In the genomic region with DNA sequence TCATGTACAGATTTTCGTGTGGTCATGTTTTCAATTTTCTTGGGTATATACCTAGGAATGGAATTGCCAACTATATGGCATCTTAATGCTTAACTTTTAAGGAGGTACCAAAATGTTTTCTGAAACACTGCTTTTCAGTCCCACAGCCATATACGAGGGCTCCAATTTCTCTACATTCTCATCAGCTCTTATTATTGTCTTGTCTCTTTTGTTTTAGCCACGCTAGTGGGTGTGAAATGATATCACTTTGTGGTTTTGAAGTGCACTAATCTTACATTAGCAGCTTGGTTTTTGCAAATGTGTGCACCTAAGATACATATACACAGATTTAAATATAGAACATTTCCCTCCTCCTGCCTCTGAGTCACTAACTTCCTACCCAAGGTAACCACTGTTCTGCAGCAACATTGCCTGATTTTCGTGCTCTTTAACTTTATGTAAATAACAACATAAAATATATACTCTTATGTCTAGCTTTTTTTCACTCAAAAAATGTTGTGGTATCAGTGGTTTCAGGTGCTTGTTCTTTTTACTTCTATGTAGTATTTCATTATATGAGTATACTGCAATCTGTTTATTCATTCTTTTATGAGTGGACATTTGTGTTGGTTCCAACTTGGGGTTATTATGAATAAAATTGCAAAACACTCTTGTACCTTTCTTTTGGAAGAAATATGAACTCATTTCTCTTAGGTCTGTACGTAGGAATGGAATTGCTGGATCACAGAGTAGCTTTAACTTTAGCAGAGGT, we compare ENCODE assay signal across 1 cellular context.
A peak's percentile ranks its signal among the peaks of the same experiment; 100 is the strongest.
TF ChIP-seq lines count a peak whose summit lies in the region.

No MANE protein-coding gene starts in this region.

TF ChIP-seq in K562, 482 proteins besides CTCF, POLR2A, EP300 and RAD21 (continued from another document and continues in another):
- TF ChIP-seq BRCA1 (IDR thresholded peaks at IDR 0.05) = no peak
- no peak for TF ChIP-seq BRCA1 (CRISPR knock-in tag; IDR thresholded peaks at IDR 0.05)
- TF ChIP-seq SMARCA5 (IDR thresholded peaks at IDR 0.05) = no peak; the same call in 1 of the 2 replicates
- TF ChIP-seq, protein P1, sequence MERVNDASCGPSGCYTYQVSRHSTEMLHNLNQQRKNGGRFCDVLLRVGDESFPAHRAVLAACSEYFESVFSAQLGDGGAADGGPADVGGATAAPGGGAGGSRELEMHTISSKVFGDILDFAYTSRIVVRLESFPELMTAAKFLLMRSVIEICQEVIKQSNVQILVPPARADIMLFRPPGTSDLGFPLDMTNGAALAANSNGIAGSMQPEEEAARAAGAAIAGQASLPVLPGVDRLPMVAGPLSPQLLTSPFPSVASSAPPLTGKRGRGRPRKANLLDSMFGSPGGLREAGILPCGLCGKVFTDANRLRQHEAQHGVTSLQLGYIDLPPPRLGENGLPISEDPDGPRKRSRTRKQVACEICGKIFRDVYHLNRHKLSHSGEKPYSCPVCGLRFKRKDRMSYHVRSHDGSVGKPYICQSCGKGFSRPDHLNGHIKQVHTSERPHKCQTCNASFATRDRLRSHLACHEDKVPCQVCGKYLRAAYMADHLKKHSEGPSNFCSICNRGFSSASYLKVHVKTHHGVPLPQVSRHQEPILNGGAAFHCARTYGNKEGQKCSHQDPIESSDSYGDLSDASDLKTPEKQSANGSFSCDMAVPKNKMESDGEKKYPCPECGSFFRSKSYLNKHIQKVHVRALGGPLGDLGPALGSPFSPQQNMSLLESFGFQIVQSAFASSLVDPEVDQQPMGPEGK (CRISPR knock-in tag; IDR thresholded peaks at IDR 0.05; ENCODE audit: borderline replicate concordance) = no peak
- no peak for TF ChIP-seq CEBPG (CRISPR knock-in tag; IDR thresholded peaks at IDR 0.05)
- TF ChIP-seq CEBPG (tag; conservative IDR thresholded peaks at IDR 0.05 in 1 of 2, IDR thresholded peaks at IDR 0.05 in 1 of 2) = 0 out of 4 replicates have a peak, but pooled peaks of 1 of the 2 experiments have one; percentile 29
- TF ChIP-seq LCOR (CRISPR knock-in tag; IDR thresholded peaks at IDR 0.05) = peak; percentile 79; the same call in 1 of the 2 replicates
- TF ChIP-seq ZNF408 (CRISPR knock-in tag; IDR thresholded peaks at IDR 0.05; ENCODE audit: low read depth) = no peak
- no peak for TF ChIP-seq DACH1 (IDR thresholded peaks at IDR 0.05; ENCODE audit: partially characterized antibody)
- TF ChIP-seq, protein P2, sequence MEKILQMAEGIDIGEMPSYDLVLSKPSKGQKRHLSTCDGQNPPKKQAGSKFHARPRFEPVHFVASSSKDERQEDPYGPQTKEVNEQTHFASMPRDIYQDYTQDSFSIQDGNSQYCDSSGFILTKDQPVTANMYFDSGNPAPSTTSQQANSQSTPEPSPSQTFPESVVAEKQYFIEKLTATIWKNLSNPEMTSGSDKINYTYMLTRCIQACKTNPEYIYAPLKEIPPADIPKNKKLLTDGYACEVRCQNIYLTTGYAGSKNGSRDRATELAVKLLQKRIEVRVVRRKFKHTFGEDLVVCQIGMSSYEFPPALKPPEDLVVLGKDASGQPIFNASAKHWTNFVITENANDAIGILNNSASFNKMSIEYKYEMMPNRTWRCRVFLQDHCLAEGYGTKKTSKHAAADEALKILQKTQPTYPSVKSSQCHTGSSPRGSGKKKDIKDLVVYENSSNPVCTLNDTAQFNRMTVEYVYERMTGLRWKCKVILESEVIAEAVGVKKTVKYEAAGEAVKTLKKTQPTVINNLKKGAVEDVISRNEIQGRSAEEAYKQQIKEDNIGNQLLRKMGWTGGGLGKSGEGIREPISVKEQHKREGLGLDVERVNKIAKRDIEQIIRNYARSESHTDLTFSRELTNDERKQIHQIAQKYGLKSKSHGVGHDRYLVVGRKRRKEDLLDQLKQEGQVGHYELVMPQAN (IDR thresholded peaks at IDR 0.05; ENCODE audit: borderline replicate concordance) = no peak
- TF ChIP-seq, protein P3, sequence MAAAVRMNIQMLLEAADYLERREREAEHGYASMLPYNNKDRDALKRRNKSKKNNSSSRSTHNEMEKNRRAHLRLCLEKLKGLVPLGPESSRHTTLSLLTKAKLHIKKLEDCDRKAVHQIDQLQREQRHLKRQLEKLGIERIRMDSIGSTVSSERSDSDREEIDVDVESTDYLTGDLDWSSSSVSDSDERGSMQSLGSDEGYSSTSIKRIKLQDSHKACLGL (CRISPR knock-in tag; IDR thresholded peaks at IDR 0.05; ENCODE audit: borderline replicate concordance, poor library complexity, severe bottlenecking) = no peak
- TF ChIP-seq TAF15 (IDR thresholded peaks at IDR 0.05; ENCODE audit: low read depth, low read length) = no peak
- TF ChIP-seq ZNF354B (CRISPR knock-in tag; IDR thresholded peaks at IDR 0.05) = no peak
- TF ChIP-seq PHB2 (IDR thresholded peaks at IDR 0.05; ENCODE audit: low read depth) = peak; percentile 92
- TF ChIP-seq, protein P4, sequence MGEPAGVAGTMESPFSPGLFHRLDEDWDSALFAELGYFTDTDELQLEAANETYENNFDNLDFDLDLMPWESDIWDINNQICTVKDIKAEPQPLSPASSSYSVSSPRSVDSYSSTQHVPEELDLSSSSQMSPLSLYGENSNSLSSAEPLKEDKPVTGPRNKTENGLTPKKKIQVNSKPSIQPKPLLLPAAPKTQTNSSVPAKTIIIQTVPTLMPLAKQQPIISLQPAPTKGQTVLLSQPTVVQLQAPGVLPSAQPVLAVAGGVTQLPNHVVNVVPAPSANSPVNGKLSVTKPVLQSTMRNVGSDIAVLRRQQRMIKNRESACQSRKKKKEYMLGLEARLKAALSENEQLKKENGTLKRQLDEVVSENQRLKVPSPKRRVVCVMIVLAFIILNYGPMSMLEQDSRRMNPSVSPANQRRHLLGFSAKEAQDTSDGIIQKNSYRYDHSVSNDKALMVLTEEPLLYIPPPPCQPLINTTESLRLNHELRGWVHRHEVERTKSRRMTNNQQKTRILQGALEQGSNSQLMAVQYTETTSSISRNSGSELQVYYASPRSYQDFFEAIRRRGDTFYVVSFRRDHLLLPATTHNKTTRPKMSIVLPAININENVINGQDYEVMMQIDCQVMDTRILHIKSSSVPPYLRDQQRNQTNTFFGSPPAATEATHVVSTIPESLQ (CRISPR knock-in tag; IDR thresholded peaks at IDR 0.05) = no peak
- no peak for TF ChIP-seq TAF9B (IDR thresholded peaks at IDR 0.05; ENCODE audit: partially characterized antibody)
- TF ChIP-seq ZNF184 (CRISPR knock-in tag; IDR thresholded peaks at IDR 0.05) = no peak
- peak; percentile 97 for TF ChIP-seq TRIM28 (IDR thresholded peaks at IDR 0.05)
- TF ChIP-seq, protein P5, sequence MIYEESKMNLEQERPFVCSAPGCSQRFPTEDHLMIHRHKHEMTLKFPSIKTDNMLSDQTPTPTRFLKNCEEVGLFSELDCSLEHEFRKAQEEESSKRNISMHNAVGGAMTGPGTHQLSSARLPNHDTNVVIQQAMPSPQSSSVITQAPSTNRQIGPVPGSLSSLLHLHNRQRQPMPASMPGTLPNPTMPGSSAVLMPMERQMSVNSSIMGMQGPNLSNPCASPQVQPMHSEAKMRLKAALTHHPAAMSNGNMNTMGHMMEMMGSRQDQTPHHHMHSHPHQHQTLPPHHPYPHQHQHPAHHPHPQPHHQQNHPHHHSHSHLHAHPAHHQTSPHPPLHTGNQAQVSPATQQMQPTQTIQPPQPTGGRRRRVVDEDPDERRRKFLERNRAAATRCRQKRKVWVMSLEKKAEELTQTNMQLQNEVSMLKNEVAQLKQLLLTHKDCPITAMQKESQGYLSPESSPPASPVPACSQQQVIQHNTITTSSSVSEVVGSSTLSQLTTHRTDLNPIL (CRISPR knock-in tag; IDR thresholded peaks at IDR 0.05) = no peak
- no peak for TF ChIP-seq ZNF124 (CRISPR knock-in tag; IDR thresholded peaks at IDR 0.05)
- peak; percentile 34 to 91; a peak in 2 of 4 replicates for TF ChIP-seq HDAC1 (IDR thresholded peaks at IDR 0.05)
- TF ChIP-seq ZNF75A (CRISPR knock-in tag; IDR thresholded peaks at IDR 0.05) = no peak
- peak in 1 of 2 experiments; percentile 95; a peak in 2 of 4 replicates for TF ChIP-seq TBL1XR1 (IDR thresholded peaks at IDR 0.05; ENCODE audit: low read length in 2 of 2)
- TF ChIP-seq C11orf30 (IDR thresholded peaks at IDR 0.05; ENCODE audit: low read depth) = no peak
- TF ChIP-seq KAT8 (IDR thresholded peaks at IDR 0.05; ENCODE audit: low read depth) = no peak
- TF ChIP-seq HSF4 (CRISPR knock-in tag; IDR thresholded peaks at IDR 0.05; ENCODE audit: borderline replicate concordance) = no peak
- TF ChIP-seq ETV1 (tag; conservative IDR thresholded peaks at IDR 0.05; ENCODE audit: low read depth) = peak; percentile 53
- TF ChIP-seq, protein P6, sequence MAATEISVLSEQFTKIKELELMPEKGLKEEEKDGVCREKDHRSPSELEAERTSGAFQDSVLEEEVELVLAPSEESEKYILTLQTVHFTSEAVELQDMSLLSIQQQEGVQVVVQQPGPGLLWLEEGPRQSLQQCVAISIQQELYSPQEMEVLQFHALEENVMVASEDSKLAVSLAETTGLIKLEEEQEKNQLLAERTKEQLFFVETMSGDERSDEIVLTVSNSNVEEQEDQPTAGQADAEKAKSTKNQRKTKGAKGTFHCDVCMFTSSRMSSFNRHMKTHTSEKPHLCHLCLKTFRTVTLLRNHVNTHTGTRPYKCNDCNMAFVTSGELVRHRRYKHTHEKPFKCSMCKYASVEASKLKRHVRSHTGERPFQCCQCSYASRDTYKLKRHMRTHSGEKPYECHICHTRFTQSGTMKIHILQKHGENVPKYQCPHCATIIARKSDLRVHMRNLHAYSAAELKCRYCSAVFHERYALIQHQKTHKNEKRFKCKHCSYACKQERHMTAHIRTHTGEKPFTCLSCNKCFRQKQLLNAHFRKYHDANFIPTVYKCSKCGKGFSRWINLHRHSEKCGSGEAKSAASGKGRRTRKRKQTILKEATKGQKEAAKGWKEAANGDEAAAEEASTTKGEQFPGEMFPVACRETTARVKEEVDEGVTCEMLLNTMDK (IDR thresholded peaks at IDR 0.05; ENCODE audit: borderline replicate concordance, insufficient read depth, low read depth, low read length, poor library complexity, severe bottlenecking) = no peak
- no peak for TF ChIP-seq ZSCAN29 (IDR thresholded peaks at IDR 0.05)
- 0 out of 2 replicates have a peak, but pooled peaks have one; percentile 10 for TF ChIP-seq CBX5 (IDR thresholded peaks at IDR 0.05; ENCODE audit: borderline replicate concordance, low read depth)
- TF ChIP-seq, protein P7, sequence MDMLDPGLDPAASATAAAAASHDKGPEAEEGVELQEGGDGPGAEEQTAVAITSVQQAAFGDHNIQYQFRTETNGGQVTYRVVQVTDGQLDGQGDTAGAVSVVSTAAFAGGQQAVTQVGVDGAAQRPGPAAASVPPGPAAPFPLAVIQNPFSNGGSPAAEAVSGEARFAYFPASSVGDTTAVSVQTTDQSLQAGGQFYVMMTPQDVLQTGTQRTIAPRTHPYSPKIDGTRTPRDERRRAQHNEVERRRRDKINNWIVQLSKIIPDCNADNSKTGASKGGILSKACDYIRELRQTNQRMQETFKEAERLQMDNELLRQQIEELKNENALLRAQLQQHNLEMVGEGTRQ (CRISPR knock-in tag; IDR thresholded peaks at IDR 0.05) = no peak
- TF ChIP-seq KDM4B (IDR thresholded peaks at IDR 0.05; ENCODE audit: borderline replicate concordance in 2 of 2, low read depth in 1 of 2) = no peak
- no peak for TF ChIP-seq CHD4 (IDR thresholded peaks at IDR 0.05; ENCODE audit: insufficient read depth, insufficient replicate concordance, low read depth, low read length, poor library complexity, severe bottlenecking)
- no peak for TF ChIP-seq E2F3 (CRISPR knock-in tag; IDR thresholded peaks at IDR 0.05)
- TF ChIP-seq, protein P8, sequence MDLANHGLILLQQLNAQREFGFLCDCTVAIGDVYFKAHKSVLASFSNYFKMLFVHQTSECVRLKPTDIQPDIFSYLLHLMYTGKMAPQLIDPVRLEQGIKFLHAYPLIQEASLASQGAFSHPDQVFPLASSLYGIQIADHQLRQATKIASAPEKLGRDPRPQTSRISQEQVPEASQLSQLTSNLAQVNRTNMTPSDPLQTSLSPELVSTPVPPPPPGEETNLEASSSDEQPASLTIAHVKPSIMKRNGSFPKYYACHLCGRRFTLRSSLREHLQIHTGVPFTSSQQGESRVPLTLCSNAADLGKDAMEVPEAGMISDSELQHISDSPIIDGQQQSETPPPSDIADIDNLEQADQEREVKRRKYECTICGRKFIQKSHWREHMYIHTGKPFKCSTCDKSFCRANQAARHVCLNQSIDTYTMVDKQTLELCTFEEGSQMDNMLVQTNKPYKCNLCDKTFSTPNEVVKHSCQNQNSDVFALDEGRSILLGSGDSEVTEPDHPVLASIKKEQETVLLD (IDR thresholded peaks at IDR 0.05) = no peak
- TF ChIP-seq SAFB (IDR thresholded peaks at IDR 0.05; ENCODE audit: borderline replicate concordance, low read depth, low read length) = no peak
- no peak for TF ChIP-seq KLF10 (CRISPR knock-in tag; IDR thresholded peaks at IDR 0.05)
- TF ChIP-seq, protein P9, sequence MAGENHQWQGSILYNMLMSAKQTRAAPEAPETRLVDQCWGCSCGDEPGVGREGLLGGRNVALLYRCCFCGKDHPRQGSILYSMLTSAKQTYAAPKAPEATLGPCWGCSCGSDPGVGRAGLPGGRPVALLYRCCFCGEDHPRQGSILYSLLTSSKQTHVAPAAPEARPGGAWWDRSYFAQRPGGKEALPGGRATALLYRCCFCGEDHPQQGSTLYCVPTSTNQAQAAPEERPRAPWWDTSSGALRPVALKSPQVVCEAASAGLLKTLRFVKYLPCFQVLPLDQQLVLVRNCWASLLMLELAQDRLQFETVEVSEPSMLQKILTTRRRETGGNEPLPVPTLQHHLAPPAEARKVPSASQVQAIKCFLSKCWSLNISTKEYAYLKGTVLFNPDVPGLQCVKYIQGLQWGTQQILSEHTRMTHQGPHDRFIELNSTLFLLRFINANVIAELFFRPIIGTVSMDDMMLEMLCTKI (IDR thresholded peaks at IDR 0.05; ENCODE audit: partially characterized antibody) = no peak
- TF ChIP-seq POLR3G (IDR thresholded peaks at IDR 0.05; ENCODE audit: extremely low read depth, insufficient read length, insufficient replicate concordance) = no peak
- TF ChIP-seq, protein P10, sequence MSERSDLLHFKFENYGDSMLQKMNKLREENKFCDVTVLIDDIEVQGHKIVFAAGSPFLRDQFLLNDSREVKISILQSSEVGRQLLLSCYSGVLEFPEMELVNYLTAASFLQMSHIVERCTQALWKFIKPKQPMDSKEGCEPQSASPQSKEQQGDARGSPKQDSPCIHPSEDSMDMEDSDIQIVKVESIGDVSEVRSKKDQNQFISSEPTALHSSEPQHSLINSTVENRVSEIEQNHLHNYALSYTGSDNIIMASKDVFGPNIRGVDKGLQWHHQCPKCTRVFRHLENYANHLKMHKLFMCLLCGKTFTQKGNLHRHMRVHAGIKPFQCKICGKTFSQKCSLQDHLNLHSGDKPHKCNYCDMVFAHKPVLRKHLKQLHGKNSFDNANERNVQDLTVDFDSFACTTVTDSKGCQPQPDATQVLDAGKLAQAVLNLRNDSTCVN (CRISPR knock-in tag; IDR thresholded peaks at IDR 0.05) = no peak
- no peak for TF ChIP-seq TAF7 (tag; IDR thresholded peaks at IDR 0.05)
- TF ChIP-seq HNRNPK (IDR thresholded peaks at IDR 0.05; ENCODE audit: low read depth, low read length, poor library complexity, severe bottlenecking) = no peak
- TF ChIP-seq, protein P11, sequence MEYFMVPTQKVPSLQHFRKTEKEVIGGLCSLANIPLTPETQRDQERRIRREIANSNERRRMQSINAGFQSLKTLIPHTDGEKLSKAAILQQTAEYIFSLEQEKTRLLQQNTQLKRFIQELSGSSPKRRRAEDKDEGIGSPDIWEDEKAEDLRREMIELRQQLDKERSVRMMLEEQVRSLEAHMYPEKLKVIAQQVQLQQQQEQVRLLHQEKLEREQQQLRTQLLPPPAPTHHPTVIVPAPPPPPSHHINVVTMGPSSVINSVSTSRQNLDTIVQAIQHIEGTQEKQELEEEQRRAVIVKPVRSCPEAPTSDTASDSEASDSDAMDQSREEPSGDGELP (CRISPR knock-in tag; IDR thresholded peaks at IDR 0.05; ENCODE audit: borderline replicate concordance) = no peak
- peak; percentile 97 for TF ChIP-seq DPF2 (IDR thresholded peaks at IDR 0.05)
- no peak for TF ChIP-seq SRSF7 (optimal IDR thresholded peaks at IDR 0.05; ENCODE audit: low read depth, low read length)
